In the genomic region with DNA sequence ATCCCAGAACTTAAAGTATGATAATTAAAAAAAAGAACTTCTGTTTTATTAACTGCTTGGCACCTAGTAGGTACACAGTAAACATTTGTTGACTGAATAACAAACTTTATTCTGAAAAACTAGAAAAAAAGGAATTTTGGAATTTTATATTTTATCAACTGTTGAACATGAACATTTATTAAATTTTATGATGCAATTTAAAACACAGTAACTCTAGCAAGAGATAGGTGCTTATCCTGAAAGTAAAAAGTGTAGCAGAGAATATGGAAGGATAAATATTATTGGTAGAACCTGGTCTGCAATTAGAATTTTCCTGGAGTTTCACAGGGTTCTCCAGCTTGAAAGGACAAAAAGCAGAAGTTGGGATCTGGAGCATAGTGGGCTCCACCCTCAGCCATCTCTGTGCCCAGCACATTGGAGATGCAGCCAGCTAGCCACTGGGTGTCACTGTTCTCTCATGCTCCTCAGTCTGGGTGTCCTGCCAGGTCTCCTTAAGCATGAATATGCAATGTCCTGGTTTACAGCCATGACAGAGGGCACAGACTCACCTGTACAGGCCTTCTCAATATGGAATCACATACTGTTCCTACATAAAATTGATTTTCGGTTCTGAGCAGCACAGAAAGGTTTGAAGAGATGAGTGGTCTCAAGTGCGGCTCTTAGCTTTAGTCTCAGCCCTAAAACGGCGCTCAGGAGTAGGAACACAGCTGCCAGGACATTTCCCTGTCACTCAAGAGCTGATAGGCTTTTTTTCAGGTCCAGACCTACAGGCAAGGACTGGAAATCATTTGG, we compare ENCODE assay signal across 1 cellular context.
TF ChIP-seq lines count a peak whose summit lies in the region.

No MANE protein-coding gene starts in this region.

TF ChIP-seq in WTC11, 78 proteins besides CTCF, POLR2A, EP300 and RAD21 (continued from another document):
- TF ChIP-seq AFF4 (CRISPR knock-in tag; IDR thresholded peaks at IDR 0.05; ENCODE audit: borderline replicate concordance) (no peak), NR1H2 (CRISPR knock-in tag; IDR thresholded peaks at IDR 0.05) (no peak), CREB1 (CRISPR knock-in tag; IDR thresholded peaks at IDR 0.05) (no peak), ZNF416 (CRISPR knock-in tag; IDR thresholded peaks at IDR 0.05) (no peak), NFYB (CRISPR knock-in tag; conservative IDR thresholded peaks at IDR 0.05; ENCODE audit: low read depth) (no peak), MYBL2 (CRISPR knock-in tag; IDR thresholded peaks at IDR 0.05) (no peak), NR2C2 (CRISPR knock-in tag; IDR thresholded peaks at IDR 0.05) (no peak)
- TF ChIP-seq, protein P1, sequence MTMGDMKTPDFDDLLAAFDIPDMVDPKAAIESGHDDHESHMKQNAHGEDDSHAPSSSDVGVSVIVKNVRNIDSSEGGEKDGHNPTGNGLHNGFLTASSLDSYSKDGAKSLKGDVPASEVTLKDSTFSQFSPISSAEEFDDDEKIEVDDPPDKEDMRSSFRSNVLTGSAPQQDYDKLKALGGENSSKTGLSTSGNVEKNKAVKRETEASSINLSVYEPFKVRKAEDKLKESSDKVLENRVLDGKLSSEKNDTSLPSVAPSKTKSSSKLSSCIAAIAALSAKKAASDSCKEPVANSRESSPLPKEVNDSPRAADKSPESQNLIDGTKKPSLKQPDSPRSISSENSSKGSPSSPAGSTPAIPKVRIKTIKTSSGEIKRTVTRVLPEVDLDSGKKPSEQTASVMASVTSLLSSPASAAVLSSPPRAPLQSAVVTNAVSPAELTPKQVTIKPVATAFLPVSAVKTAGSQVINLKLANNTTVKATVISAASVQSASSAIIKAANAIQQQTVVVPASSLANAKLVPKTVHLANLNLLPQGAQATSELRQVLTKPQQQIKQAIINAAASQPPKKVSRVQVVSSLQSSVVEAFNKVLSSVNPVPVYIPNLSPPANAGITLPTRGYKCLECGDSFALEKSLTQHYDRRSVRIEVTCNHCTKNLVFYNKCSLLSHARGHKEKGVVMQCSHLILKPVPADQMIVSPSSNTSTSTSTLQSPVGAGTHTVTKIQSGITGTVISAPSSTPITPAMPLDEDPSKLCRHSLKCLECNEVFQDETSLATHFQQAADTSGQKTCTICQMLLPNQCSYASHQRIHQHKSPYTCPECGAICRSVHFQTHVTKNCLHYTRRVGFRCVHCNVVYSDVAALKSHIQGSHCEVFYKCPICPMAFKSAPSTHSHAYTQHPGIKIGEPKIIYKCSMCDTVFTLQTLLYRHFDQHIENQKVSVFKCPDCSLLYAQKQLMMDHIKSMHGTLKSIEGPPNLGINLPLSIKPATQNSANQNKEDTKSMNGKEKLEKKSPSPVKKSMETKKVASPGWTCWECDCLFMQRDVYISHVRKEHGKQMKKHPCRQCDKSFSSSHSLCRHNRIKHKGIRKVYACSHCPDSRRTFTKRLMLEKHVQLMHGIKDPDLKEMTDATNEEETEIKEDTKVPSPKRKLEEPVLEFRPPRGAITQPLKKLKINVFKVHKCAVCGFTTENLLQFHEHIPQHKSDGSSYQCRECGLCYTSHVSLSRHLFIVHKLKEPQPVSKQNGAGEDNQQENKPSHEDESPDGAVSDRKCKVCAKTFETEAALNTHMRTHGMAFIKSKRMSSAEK (CRISPR knock-in tag; IDR thresholded peaks at IDR 0.05; ENCODE audit: borderline replicate concordance) = no peak
TF ChIP-seq in WTC11: peak in this region for 0.
